ENCODE assay signal across 8 cellular contexts in the genomic region with DNA sequence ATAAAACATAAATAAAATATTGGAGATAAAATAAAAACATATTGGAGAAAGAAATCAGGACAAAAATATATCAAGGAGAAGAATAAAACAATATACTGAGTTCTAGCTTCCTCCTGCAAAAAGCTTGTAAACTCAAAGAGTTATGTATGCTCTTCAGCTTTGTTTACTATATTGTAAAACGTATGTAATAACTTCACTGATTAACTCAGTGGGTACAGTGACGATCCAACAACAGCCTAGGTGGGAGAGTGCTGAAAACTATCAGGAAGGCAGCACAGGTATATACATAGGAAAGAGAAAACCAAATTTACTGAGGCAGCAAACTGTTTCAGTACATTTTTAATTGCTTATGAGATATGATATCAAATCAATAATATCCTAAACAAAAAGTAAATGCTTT. TPM values are rescaled to one million over a fixed set of nuclear protein-coding genes. Genes with fewer than 3 reads are reported as not detected.
"Had no signal": no experiment of that assay in that cellular context is flagged by ENCODE, and none has a peak within 500 bp of the region (broad histone marks: within the 10 kb centered on the region; RNA-seq: fewer than 3 reads in every experiment).

No MANE protein-coding gene starts in this region.

- H3K27ac ChIP-seq: HL-60 had no signal

- FAIRE-seq: H1, H54, HepG2 had no signal

- H3K4me3 ChIP-seq: GM23338 had no signal

- ATAC-seq: GM23338, HepG2 had no signal

- DNase-seq: H9, HCEC 1CT had no signal

RNA-seq across cellular contexts. Expression of a gene that starts 8.3 kb away (rescaled TPM):
- polyA plus RNA-seq: IgD-negative memory B cell had no signal

RNA-seq across cellular contexts. Expression of a gene that starts 51.3 kb away (rescaled TPM):
- polyA plus RNA-seq: IgD-negative memory B cell had no signal
